Comparison of ENCODE assay signal across 19 cellular contexts in the genomic region with DNA sequence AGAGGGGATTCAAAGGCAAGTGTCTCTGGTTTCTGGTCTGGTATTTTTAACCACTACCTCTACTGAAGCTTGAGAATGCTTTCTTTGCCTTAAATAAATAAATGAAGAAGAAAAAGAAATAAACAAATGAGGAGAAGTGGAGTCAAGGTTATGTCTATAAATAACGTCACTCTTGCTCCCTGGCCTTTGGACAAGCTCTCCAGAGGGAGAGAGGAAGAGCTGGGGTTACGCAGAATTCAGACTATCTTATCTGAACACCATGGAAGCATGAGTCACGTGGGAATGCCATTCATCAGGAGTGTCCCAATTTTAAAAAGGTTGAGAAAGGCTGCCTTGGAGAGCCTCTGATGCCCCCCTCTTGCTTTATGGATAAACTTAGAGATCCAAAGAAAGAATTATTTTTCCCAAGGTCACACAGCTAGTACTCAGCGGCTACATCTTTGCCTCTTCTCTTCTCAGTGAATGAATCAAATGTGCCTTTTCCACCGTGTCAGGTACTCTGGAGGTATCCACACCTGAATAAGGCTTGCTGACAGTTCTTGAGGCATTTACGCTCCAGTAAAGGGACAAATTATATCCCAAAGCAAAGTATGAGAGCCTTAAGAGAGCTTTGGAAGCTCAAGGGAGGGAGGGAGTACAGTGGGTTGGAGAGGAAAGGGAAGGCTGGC. TPM values are rescaled to one million over a fixed set of nuclear protein-coding genes. Genes with fewer than 3 reads are reported as not detected.
A peak's percentile ranks its signal among the peaks of the same experiment; 100 is the strongest.
DNase-seq lines count a peak whose midpoint lies in the region; ATAC-seq, FAIRE-seq and TF ChIP-seq lines count a peak whose summit lies in the region.
"Had no signal": no experiment of that assay in that cellular context is flagged by ENCODE, and none has a peak within 500 bp of the region (broad histone marks: within the 10 kb centered on the region; RNA-seq: fewer than 3 reads in every experiment).

No MANE protein-coding gene starts in this region.

- H3K4me2 ChIP-seq in trophoblast cell (ENCODE audit: low read length) = no peak overlapping the region
- H3K4me2 ChIP-seq: BLaER1 treated with 17β-estradiol and CSF1 and Interleukin-3, amounts not matched to agents 10 nM and 100 nM had no signal

- no peaks in the 10 kb centered on the region for H3K36me3 ChIP-seq in bronchial epithelial cell (ENCODE audit: control insufficient read depth, insufficient read depth, low read length)
- no peaks in the 10 kb centered on the region for H3K36me3 ChIP-seq in trophoblast cell (ENCODE audit: control insufficient read depth in 1 of 2, insufficient read depth in 2 of 2, low read length in 2 of 2)
- no peaks in the 10 kb centered on the region for H3K36me3 ChIP-seq in ascending aorta
- no peaks in the 10 kb centered on the region for H3K36me3 ChIP-seq in sigmoid colon
- H3K36me3 ChIP-seq: BLaER1 treated with 17β-estradiol and CSF1 and Interleukin-3, amounts not matched to agents 10 nM and 100 nM; upper lobe of left lung had no signal

- no peak overlapping the region for H3K18ac ChIP-seq in trophoblast cell (ENCODE audit: low read length)

- no peak overlapping the region for H3K9ac ChIP-seq in trophoblast cell (ENCODE audit: low read length)
- H3K9ac ChIP-seq: BLaER1 treated with 17β-estradiol and CSF1 and Interleukin-3, amounts not matched to agents 10 nM and 100 nM had no signal

- H2AFZ ChIP-seq in trophoblast cell (ENCODE audit: insufficient read depth, low read length, poor library complexity) = no peak overlapping the region

- H4K91ac ChIP-seq in trophoblast cell (ENCODE audit: low read depth, low read length) = no peak overlapping the region

- no peaks in the 10 kb centered on the region for H3K79me1 ChIP-seq in trophoblast cell (ENCODE audit: low read length)

- no peak for TF ChIP-seq POLR2A in sigmoid colon (IDR thresholded peaks at IDR 0.05)

- ATAC-seq in right cardiac atrium = peak; percentile 78 to 92
- ATAC-seq in HG03159 (IDR thresholded peaks at IDR 0.05; ENCODE audit: unreplicated experiment) = no peak
- ATAC-seq: esophagus mucosa; psoas muscle; stimulated activated naive CD8-positive, alpha-beta T cell treated with anti-CD3 and anti-CD28 coated beads, Interleukin-15, Interleukin-2, amounts not matched to agents 100 U/mL and 50 U/mL, for 24 hours had no signal

- no peak overlapping the region for H2BK5ac ChIP-seq in trophoblast cell (ENCODE audit: low read depth, low read length, poor library complexity)

- TF ChIP-seq EP300 in sigmoid colon (IDR thresholded peaks at IDR 0.05) = no peak

- no peak overlapping the region for H3K4ac ChIP-seq in trophoblast cell (ENCODE audit: low read depth, low read length)

- H3K27ac ChIP-seq in right cardiac atrium (ENCODE audit: low read length) = peak overlapping the region; percentile 52
- no peak overlapping the region for H3K27ac ChIP-seq in trophoblast cell (ENCODE audit: low read depth, low read length)
- H3K27ac ChIP-seq in ascending aorta = no peak overlapping the region
- H3K27ac ChIP-seq in sigmoid colon = no peak overlapping the region
- H3K27ac ChIP-seq: BLaER1 treated with 17β-estradiol and CSF1 and Interleukin-3, amounts not matched to agents 10 nM and 100 nM; psoas muscle; upper lobe of left lung had no signal

- H4K12ac ChIP-seq in trophoblast cell (ENCODE audit: low read depth, low read length) = no peak overlapping the region

- no peaks in the 10 kb centered on the region for H3K79me2 ChIP-seq in trophoblast cell (ENCODE audit: control insufficient read depth, insufficient read depth, low read length, poor library complexity)

- no peak overlapping the region for H2AK5ac ChIP-seq in trophoblast cell (ENCODE audit: low read length)

- intact Hi-C loops in right cardiac atrium (cut with DNase I) (no loop called here), ascending aorta (cut with DNase I) (no loop called here), sigmoid colon (cut with DNase I) (no loop called here)

- H2BK120ac ChIP-seq in trophoblast cell (ENCODE audit: insufficient read depth, low read length, poor library complexity) = no peak overlapping the region

- no peak for FAIRE-seq in bronchial epithelial cell (lab: Jason Lieb, UNC)

- no peak overlapping the region for H4K8ac ChIP-seq in trophoblast cell (ENCODE audit: low read depth, low read length)

- H3K4me3 ChIP-seq in bronchial epithelial cell (ENCODE audit: low read depth, low read length) (no peak overlapping the region), right cardiac atrium (ENCODE audit: low read length) (no peak overlapping the region), trophoblast cell (ENCODE audit: low read depth, low read length) (no peak overlapping the region), ascending aorta (no peak overlapping the region), sigmoid colon (no peak overlapping the region)
- H3K4me3 ChIP-seq: BLaER1 treated with 17β-estradiol and CSF1 and Interleukin-3, amounts not matched to agents 10 nM and 100 nM; psoas muscle; upper lobe of left lung had no signal

- H3K27me3 ChIP-seq in bronchial epithelial cell (ENCODE audit: control insufficient read depth, insufficient read depth, low read length) = peaks cover 2% of the 10 kb centered on the region
- H3K27me3 ChIP-seq in right cardiac atrium (ENCODE audit: control insufficient read depth, insufficient read depth) = no peaks in the 10 kb centered on the region
- H3K27me3 ChIP-seq in trophoblast cell (ENCODE audit: insufficient read depth, low read length) = no peaks in the 10 kb centered on the region
- no peaks in the 10 kb centered on the region for H3K27me3 ChIP-seq in ascending aorta
- peaks cover 0 to 17% (median 0%) of the 10 kb centered on the region in 3 donors for H3K27me3 ChIP-seq in sigmoid colon
- H3K27me3 ChIP-seq: upper lobe of left lung had no signal

- DNase-seq in HuH-7 (ENCODE audit: low spot score) (peak; percentile 40), bronchial epithelial cell (ENCODE audit: low read depth) (peak; percentile 10), right cardiac atrium (no peak), trophoblast cell (peak; percentile 24 to 62), ascending aorta (ENCODE audit: low spot score in 2 of 2) (no peak), SW 1271 (lab: John Stamatoyannopoulos, UW) (no peak), sigmoid colon (no peak)
- DNase-seq: activated CD8-positive, alpha-beta memory T cell treated with anti-CD3 and anti-CD28 coated beads, Interleukin-2, amount 50 U/mL, for 4 hours; activated gamma-delta T cell; anterior cingulate cortex; dermis blood vessel endothelial cell; Karpas-422; NCI-H146; psoas muscle; stimulated activated naive CD8-positive, alpha-beta T cell treated with anti-CD3 and anti-CD28 coated beads, Interleukin-15, Interleukin-2, amounts not matched to agents 100 U/mL and 50 U/mL, for 24 hours; upper lobe of left lung had no signal

- H2BK12ac ChIP-seq in trophoblast cell (ENCODE audit: low read length) = no peak overlapping the region

- 25% methylated on average over 6 of the region's 6 CpGs for WGBS in right cardiac atrium
- no CpG with 5 or more reads among the region's 6 CpGs for WGBS in trophoblast cell (ENCODE audit: extremely low coverage, insufficient coverage, insufficient read length)
- WGBS in sigmoid colon, 2 donors = 57 to 59% methylated on average over 6 of the region's 6 CpGs

- H3K4me1 ChIP-seq in right cardiac atrium (ENCODE audit: control insufficient read depth, insufficient read depth, low read length) = peaks cover 3% of the 10 kb centered on the region
- H3K4me1 ChIP-seq in trophoblast cell (ENCODE audit: control insufficient read depth in 1 of 2, insufficient read depth in 2 of 2, low read length in 2 of 2) = no peaks in the 10 kb centered on the region
- H3K4me1 ChIP-seq in ascending aorta = no peaks in the 10 kb centered on the region
- H3K4me1 ChIP-seq in sigmoid colon = no peaks in the 10 kb centered on the region
- H3K4me1 ChIP-seq: psoas muscle, upper lobe of left lung had no signal

- H3K9me3 ChIP-seq in right cardiac atrium (ENCODE audit: control insufficient read depth, low read length) = no peaks in the 10 kb centered on the region
- H3K9me3 ChIP-seq in trophoblast cell (ENCODE audit: insufficient read depth, low read depth, low read length) = no peaks in the 10 kb centered on the region
- H3K9me3 ChIP-seq in ascending aorta = no peaks in the 10 kb centered on the region
- no peaks in the 10 kb centered on the region for H3K9me3 ChIP-seq in sigmoid colon
- H3K9me3 ChIP-seq: BLaER1 treated with 17β-estradiol and CSF1 and Interleukin-3, amounts not matched to agents 10 nM and 100 nM; psoas muscle; upper lobe of left lung had no signal

- no peak overlapping the region for H3K23ac ChIP-seq in trophoblast cell (ENCODE audit: low read length)

- no peak overlapping the region for H3K14ac ChIP-seq in trophoblast cell (ENCODE audit: low read length)

- TF ChIP-seq CTCF in bronchial epithelial cell (IDR thresholded peaks at IDR 0.05; ENCODE audit: insufficient read depth, low read length, severe bottlenecking) (no peak), ascending aorta (IDR thresholded peaks at IDR 0.05) (no peak), sigmoid colon (IDR thresholded peaks at IDR 0.05) (no peak)

RNA-seq across cellular contexts. Expression of a gene that starts 12.9 kb away (rescaled TPM):
- total RNA-seq in bronchial epithelial cell = not detected in 2 replicates
- total RNA-seq in right cardiac atrium = 10 to 100 TPM in 1 of 4 donors, 1 to 10 TPM in 3; 3.0 to 10.7 (median 5.1) TPM
- 2.1 TPM for polyA plus RNA-seq in right cardiac atrium
- polyA plus RNA-seq in trophoblast cell (2013) = 6.1 and 6.8 TPM in 2 replicates
- total RNA-seq in ascending aorta = 0.11 TPM
- total RNA-seq in sigmoid colon = under 1 TPM in 1 of 4 donors, not detected in 3; 0.66 TPM
- polyA plus RNA-seq in sigmoid colon = 1 to 10 TPM in 2 of 3 donors, under 1 TPM in 1; 0.60 to 1.2 (median 1.2) TPM
- total RNA-seq: dermis blood vessel endothelial cell had no signal

RNA-seq across cellular contexts. Expression of a gene that starts 54.3 kb away (rescaled TPM):
- total RNA-seq in bronchial epithelial cell (not detected in 2 replicates), right cardiac atrium (not detected), ascending aorta (not detected), sigmoid colon (not detected)
- polyA plus RNA-seq in right cardiac atrium (not detected), sigmoid colon (1 to 10 TPM in 1 of 3 donors, not detected in 2; 7.8 TPM)
- polyA plus RNA-seq in trophoblast cell (2013) = not detected in 2 replicates
- total RNA-seq: dermis blood vessel endothelial cell, esophagus mucosa had no signal

RNA-seq across cellular contexts. Expression of a gene that starts 56.0 kb away (rescaled TPM):
- total RNA-seq in bronchial epithelial cell (659 and 789 TPM in 2 replicates), right cardiac atrium (100 to 1,000 TPM; 132 to 197 (median 183) TPM), ascending aorta (686 TPM), sigmoid colon (100 to 1,000 TPM; 432 to 759 (median 620) TPM)
- polyA plus RNA-seq in right cardiac atrium (553 TPM), sigmoid colon (1,000 to 10,000 TPM in 1 of 3 donors, 100 to 1,000 TPM in 2; 628 to 1,413 (median 992) TPM)
- polyA plus RNA-seq in trophoblast cell (2013) = 832 and 878 TPM in 2 replicates

Comparison
In these comparisons a context has a peak if more than half of its experiments do, and no peak if none do; other contexts are left out.
1. DNase-seq: peak in HuH-7 (single experiment), bronchial epithelial cell (single experiment) and trophoblast cell (2 of 2); none in right cardiac atrium (0 of 3), ascending aorta (0 of 2), SW 1271 (0 of 2) and sigmoid colon (single experiment).